ENCODE assay signal across 9 cellular contexts in the genomic region with DNA sequence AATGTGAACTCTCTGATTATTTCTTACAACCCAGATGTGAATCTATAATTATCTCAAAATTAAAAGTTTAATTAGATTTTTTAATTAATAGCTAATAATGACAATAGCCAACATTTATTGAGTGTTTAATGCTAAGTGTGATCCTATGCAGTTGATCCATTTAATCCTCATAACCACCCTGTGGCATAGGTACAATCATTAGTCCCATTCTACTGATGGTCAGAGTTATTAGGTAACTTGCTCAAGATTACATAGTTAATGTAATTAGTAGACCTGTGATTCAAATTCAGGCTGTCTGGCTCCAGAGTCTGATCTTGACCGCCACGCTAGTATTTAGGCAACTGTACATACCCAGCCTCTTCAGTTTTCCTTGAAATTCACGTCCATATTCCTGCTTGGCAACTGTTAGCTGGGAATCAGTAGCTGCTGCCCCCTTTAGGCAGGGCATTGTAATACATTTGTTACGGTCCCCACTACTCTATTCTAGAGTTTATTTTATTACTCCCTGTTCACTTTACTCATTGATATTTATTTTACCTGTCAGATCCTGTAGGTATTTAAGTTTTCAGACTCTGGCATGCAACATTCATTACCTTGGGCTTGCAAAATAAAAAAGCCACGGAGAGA. TPM values are rescaled to one million over a fixed set of nuclear protein-coding genes. Genes with fewer than 3 reads are reported as not detected.
DNase-seq lines count a peak whose midpoint lies in the region; ATAC-seq, FAIRE-seq and TF ChIP-seq lines count a peak whose summit lies in the region.
"Had no signal": no experiment of that assay in that cellular context is flagged by ENCODE, and none has a peak within 500 bp of the region (broad histone marks: within the 10 kb centered on the region; RNA-seq: fewer than 3 reads in every experiment).

No MANE protein-coding gene starts in this region.

- peak; percentile 52 for TF ChIP-seq CTCF in D721Med (IDR thresholded peaks at IDR 0.05; ENCODE audit: insufficient read depth, missing control alignments)
- TF ChIP-seq CTCF in VCaP (conservative IDR thresholded peaks at IDR 0.05): peak; percentile 73
- peak; percentile 57 to 71 (median 67) for TF ChIP-seq CTCF in right lobe of liver (IDR thresholded peaks at IDR 0.05)
- TF ChIP-seq CTCF in vagina (IDR thresholded peaks at IDR 0.05): peak in 1 of 3 experiments; percentile 19

- H2BK5ac ChIP-seq in mesenchymal stem cell (ENCODE audit: low read depth, low read length, poor library complexity, severe bottlenecking): no peak overlapping the region

- H2BK12ac ChIP-seq in mesenchymal stem cell (ENCODE audit: low read length in 2 of 2): no peak overlapping the region

- no peak overlapping the region for H3K9ac ChIP-seq in mesenchymal stem cell (ENCODE audit: low read length)

- H3K14ac ChIP-seq in mesenchymal stem cell (ENCODE audit: low read length in 2 of 2): no peak overlapping the region

- CTCF ChIA-PET in HEK293T (lab: Yijun Ruan, JAX): interaction anchor here (0.9 to 1.0 kb wide), 2 partner anchors 13 to 18 kb away, joined by 3 read pairs; no protein-coding TSS in a partner anchor

- intact Hi-C loops in right lobe of liver (cut with DNase I): no loop called here
- intact Hi-C loops in vagina (cut with DNase I): no loop called here

- H3K27me3 ChIP-seq in right lobe of liver (no peaks in the 10 kb centered on the region), mesenchymal stem cell (ENCODE audit: control insufficient read depth in 1 of 2, insufficient read depth in 1 of 2, low read length in 2 of 2) (no peaks in the 10 kb centered on the region), vagina (no peaks in the 10 kb centered on the region)

- H3K36me3 ChIP-seq in right lobe of liver (peaks cover 0 to 1% (median 0%) of the 10 kb centered on the region in 4 donors), mesenchymal stem cell (ENCODE audit: control insufficient read depth in 1 of 2, insufficient read depth in 2 of 2, low read depth in 1 of 2, low read length in 2 of 2) (no peaks in the 10 kb centered on the region), vagina (no peaks in the 10 kb centered on the region)

- 33% methylated on average over 5 of the region's 5 CpGs for WGBS in right lobe of liver (ENCODE audit: insufficient coverage, low coverage, low lambda C conversion rate, missing lambda C conversion rate)
- 74% methylated on average over 4 of the region's 5 CpGs for WGBS in mesenchymal stem cell

- no peak overlapping the region for H2AK5ac ChIP-seq in mesenchymal stem cell (ENCODE audit: low read length, severe bottlenecking)

- ATAC-seq in right lobe of liver (peak; percentile 72 to 81 (median 77)), GM18502 (IDR thresholded peaks at IDR 0.05; ENCODE audit: poor library complexity, unreplicated experiment) (no peak)

- H3K4me2 ChIP-seq in mesenchymal stem cell (ENCODE audit: low read length, poor library complexity, severe bottlenecking): no peak overlapping the region

- no peak overlapping the region for H3K4me3 ChIP-seq in right lobe of liver
- H3K4me3 ChIP-seq in mesenchymal stem cell (ENCODE audit: insufficient read depth in 1 of 2, low read depth in 1 of 2, low read length in 2 of 2): no peak overlapping the region
- no peak overlapping the region for H3K4me3 ChIP-seq in vagina
- H3K4me3 ChIP-seq: SK-N-MC had no signal

- H3K27ac ChIP-seq in VCaP: no peak overlapping the region
- no peak overlapping the region for H3K27ac ChIP-seq in right lobe of liver
- no peak overlapping the region for H3K27ac ChIP-seq in mesenchymal stem cell (ENCODE audit: low read length, poor library complexity, severe bottlenecking)
- H3K27ac ChIP-seq in vagina: no peak overlapping the region
- H3K27ac ChIP-seq: SK-N-MC had no signal

- H3K4me1 ChIP-seq in right lobe of liver (no peaks in the 10 kb centered on the region), mesenchymal stem cell (ENCODE audit: control insufficient read depth, insufficient read depth, low read depth, low read length) (no peaks in the 10 kb centered on the region), vagina (no peaks in the 10 kb centered on the region)

- DNase-seq in D721Med (ENCODE audit: insufficient read length, low spot score) (no peak), HEK293T (ENCODE audit: extremely low spot score) (peak; percentile 55), right lobe of liver (no peak), mesenchymal stem cell (no peak), vagina (ENCODE audit: extremely low spot score in 2 of 2) (no peak)
- DNase-seq in activated CD8-positive, alpha-beta memory T cell treated with anti-CD3 and anti-CD28 coated beads, Interleukin-2, amount 50 U/mL, for 4 hours: no peak

- TF ChIP-seq POLR2A in right lobe of liver (IDR thresholded peaks at IDR 0.05) (no peak), vagina (IDR thresholded peaks at IDR 0.05) (no peak)

- H2BK120ac ChIP-seq in mesenchymal stem cell (ENCODE audit: low read depth, low read length): no peak overlapping the region

- no peak overlapping the region for H2BK15ac ChIP-seq in mesenchymal stem cell (ENCODE audit: low read depth, poor library complexity, severe bottlenecking)

- POLR2A ChIA-PET in HEK293T (lab: Yijun Ruan, JAX): no interaction called here

- H3K4ac ChIP-seq in mesenchymal stem cell (ENCODE audit: low read depth in 1 of 2, low read length in 2 of 2): no peak overlapping the region

- FAIRE-seq in D721Med (lab: Jason Lieb, UNC): no peak

- H3K18ac ChIP-seq in mesenchymal stem cell (ENCODE audit: low read depth in 1 of 2, low read length in 2 of 2): no peak overlapping the region

- no peak overlapping the region for H4K8ac ChIP-seq in mesenchymal stem cell (ENCODE audit: low read length)

- no peak overlapping the region for H2AFZ ChIP-seq in mesenchymal stem cell (ENCODE audit: low read depth, low read length)

- no peaks in the 10 kb centered on the region for H3K79me1 ChIP-seq in mesenchymal stem cell (replicated peaks; ENCODE audit: low read length, poor library complexity, severe bottlenecking)

- no peak overlapping the region for H4K91ac ChIP-seq in mesenchymal stem cell (ENCODE audit: low read length)

- H3K9me3 ChIP-seq in right lobe of liver (no peaks in the 10 kb centered on the region), mesenchymal stem cell (ENCODE audit: control insufficient read depth, low read length) (no peaks in the 10 kb centered on the region), vagina (no peaks in the 10 kb centered on the region)

- no peak overlapping the region for H3K23ac ChIP-seq in mesenchymal stem cell (ENCODE audit: low read length in 2 of 2)

TF ChIP-seq in HEK293T, 16 proteins besides CTCF, POLR2A, EP300 and RAD21:
- TF ChIP-seq ELF4 (IDR thresholded peaks at IDR 0.05): no peak
- TF ChIP-seq CTBP1 (IDR thresholded peaks at IDR 0.05; ENCODE audit: borderline replicate concordance): no peak
- TF ChIP-seq L3MBTL2 (conservative IDR thresholded peaks at IDR 0.05): no peak
- TF ChIP-seq FOXA1 (IDR thresholded peaks at IDR 0.05): no peak
- no peak for TF ChIP-seq SP1 (IDR thresholded peaks at IDR 0.05)
- TF ChIP-seq FOXM1 (IDR thresholded peaks at IDR 0.05; ENCODE audit: borderline replicate concordance): no peak
- TF ChIP-seq ZNF384 (IDR thresholded peaks at IDR 0.05): no peak
- no peak for TF ChIP-seq SUZ12 (IDR thresholded peaks at IDR 0.05)
- no peak for TF ChIP-seq NFRKB (IDR thresholded peaks at IDR 0.05)
- no peak for TF ChIP-seq FOXK2 (IDR thresholded peaks at IDR 0.05)
- no peak for TF ChIP-seq BHLHE40 (IDR thresholded peaks at IDR 0.05; ENCODE audit: borderline replicate concordance)
- no peak for TF ChIP-seq LEF1 (IDR thresholded peaks at IDR 0.05; ENCODE audit: borderline replicate concordance)
- no peak for TF ChIP-seq ARNT (IDR thresholded peaks at IDR 0.05)
- no peak for TF ChIP-seq TARDBP (IDR thresholded peaks at IDR 0.05)
- TF ChIP-seq, protein P1, sequence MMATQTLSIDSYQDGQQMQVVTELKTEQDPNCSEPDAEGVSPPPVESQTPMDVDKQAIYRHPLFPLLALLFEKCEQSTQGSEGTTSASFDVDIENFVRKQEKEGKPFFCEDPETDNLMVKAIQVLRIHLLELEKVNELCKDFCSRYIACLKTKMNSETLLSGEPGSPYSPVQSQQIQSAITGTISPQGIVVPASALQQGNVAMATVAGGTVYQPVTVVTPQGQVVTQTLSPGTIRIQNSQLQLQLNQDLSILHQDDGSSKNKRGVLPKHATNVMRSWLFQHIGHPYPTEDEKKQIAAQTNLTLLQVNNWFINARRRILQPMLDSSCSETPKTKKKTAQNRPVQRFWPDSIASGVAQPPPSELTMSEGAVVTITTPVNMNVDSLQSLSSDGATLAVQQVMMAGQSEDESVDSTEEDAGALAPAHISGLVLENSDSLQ (IDR thresholded peaks at IDR 0.05): no peak
- no peak for TF ChIP-seq HDGF (IDR thresholded peaks at IDR 0.05; ENCODE audit: borderline replicate concordance)
TF ChIP-seq in HEK293T: peak in this region for 0.

RNA-seq across cellular contexts. Expression of gene TEC, which starts 20.6 kb away (rescaled TPM):
- total RNA-seq in right lobe of liver (1 to 10 TPM; 1.5 to 4.2 (median 3.0) TPM), vagina (9.3 TPM)
- polyA plus RNA-seq in mesenchymal stem cell (2013, experiment 1 of 2): 0.88 TPM
- polyA plus RNA-seq in mesenchymal stem cell (2013, experiment 2 of 2): 0.86 TPM

RNA-seq across cellular contexts. Expression of gene SLAIN2, which starts 51.1 kb away (rescaled TPM):
- 10 to 100 TPM; 36.4 to 80.6 (median 45.1) TPM for total RNA-seq in right lobe of liver
- polyA plus RNA-seq in mesenchymal stem cell (2013, experiment 1 of 2): 121 TPM
- 120 TPM for polyA plus RNA-seq in mesenchymal stem cell (2013, experiment 2 of 2)
- total RNA-seq in vagina: 39.5 TPM
